1 cellular context compared by ENCODE assay signal in the genomic region with DNA sequence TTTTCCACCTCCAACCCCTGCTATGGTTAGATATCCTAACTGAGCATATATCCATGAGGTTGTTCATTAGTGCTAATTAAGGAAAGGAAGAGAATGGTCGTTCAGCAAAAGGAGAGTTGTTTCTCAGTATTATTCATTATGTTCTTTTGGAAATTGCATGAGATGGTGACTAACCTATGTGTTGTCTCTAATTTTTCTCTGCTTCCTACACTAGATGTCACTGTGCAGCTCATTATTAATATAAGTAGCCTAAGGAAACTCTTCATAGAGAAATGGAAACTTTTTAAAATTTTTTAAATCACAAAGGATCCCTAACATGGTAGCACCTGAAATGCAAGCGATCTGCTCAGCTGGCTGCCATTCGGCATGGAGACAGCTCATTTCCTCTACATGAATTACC.
TF ChIP-seq lines count a peak whose summit lies in the region.

No MANE protein-coding gene starts in this region.

TF ChIP-seq in GM12878, 131 proteins besides CTCF, POLR2A, EP300 and RAD21 (continued from another document):
- TF ChIP-seq, protein P1, sequence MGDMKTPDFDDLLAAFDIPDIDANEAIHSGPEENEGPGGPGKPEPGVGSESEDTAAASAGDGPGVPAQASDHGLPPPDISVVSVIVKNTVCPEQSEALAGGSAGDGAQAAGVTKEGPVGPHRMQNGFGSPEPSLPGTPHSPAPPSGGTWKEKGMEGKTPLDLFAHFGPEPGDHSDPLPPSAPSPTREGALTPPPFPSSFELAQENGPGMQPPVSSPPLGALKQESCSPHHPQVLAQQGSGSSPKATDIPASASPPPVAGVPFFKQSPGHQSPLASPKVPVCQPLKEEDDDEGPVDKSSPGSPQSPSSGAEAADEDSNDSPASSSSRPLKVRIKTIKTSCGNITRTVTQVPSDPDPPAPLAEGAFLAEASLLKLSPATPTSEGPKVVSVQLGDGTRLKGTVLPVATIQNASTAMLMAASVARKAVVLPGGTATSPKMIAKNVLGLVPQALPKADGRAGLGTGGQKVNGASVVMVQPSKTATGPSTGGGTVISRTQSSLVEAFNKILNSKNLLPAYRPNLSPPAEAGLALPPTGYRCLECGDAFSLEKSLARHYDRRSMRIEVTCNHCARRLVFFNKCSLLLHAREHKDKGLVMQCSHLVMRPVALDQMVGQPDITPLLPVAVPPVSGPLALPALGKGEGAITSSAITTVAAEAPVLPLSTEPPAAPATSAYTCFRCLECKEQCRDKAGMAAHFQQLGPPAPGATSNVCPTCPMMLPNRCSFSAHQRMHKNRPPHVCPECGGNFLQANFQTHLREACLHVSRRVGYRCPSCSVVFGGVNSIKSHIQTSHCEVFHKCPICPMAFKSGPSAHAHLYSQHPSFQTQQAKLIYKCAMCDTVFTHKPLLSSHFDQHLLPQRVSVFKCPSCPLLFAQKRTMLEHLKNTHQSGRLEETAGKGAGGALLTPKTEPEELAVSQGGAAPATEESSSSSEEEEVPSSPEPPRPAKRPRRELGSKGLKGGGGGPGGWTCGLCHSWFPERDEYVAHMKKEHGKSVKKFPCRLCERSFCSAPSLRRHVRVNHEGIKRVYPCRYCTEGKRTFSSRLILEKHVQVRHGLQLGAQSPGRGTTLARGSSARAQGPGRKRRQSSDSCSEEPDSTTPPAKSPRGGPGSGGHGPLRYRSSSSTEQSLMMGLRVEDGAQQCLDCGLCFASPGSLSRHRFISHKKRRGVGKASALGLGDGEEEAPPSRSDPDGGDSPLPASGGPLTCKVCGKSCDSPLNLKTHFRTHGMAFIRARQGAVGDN (IDR thresholded peaks at IDR 0.05) = no peak
